Comparison of ENCODE assay signal across 8 cellular contexts in the genomic region with DNA sequence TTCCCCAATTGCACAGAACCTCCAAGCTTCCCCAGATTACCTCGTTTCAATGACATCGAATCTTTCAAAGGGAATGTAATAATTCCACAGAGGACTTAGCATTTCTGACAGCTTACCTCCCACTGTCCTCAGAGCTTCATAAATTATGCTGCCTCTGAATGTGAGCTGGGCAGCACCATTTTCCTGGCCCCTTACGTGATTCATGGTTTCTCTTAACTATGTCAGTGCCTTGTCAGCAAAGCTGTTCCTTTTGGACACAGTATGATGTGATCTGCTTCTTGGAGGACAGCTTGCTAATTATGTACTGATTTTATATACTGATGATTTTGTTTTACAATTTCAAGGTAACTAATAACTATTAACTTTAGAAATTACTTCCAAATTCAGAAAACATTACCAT. TPM values are rescaled to one million over a fixed set of nuclear protein-coding genes. Genes with fewer than 3 reads are reported as not detected.
A peak's percentile ranks its signal among the peaks of the same experiment; 100 is the strongest.
DNase-seq lines count a peak whose midpoint lies in the region; TF ChIP-seq lines count a peak whose summit lies in the region.

No MANE protein-coding gene starts in this region.

- H3K4me3 ChIP-seq in Peyer's patch (peak overlapping the region; percentile 2 to 46 (median 28)), epithelial cell of proximal tubule (ENCODE audit: low read depth, low read length) (peak overlapping the region; percentile 22), neutrophil (ENCODE audit: low read depth in 1 of 2, low read length in 1 of 2) (peak overlapping the region; percentile 56 to 58)

- TF ChIP-seq POLR2A in Peyer's patch (IDR thresholded peaks at IDR 0.05): no peak

- H3K9me3 ChIP-seq in Peyer's patch (no peaks in the 10 kb centered on the region), neutrophil (no peaks in the 10 kb centered on the region)

- H3K36me3 ChIP-seq in Peyer's patch (no peaks in the 10 kb centered on the region), neutrophil (no peaks in the 10 kb centered on the region)

- no peaks in the 10 kb centered on the region for H3K27me3 ChIP-seq in Peyer's patch
- H3K27me3 ChIP-seq in neutrophil: no peaks in the 10 kb centered on the region

- TF ChIP-seq CTCF in Peyer's patch (IDR thresholded peaks at IDR 0.05) (no peak), epithelial cell of proximal tubule (conservative IDR thresholded peaks at IDR 0.05; ENCODE audit: low read depth, low read length) (no peak), neutrophil (IDR thresholded peaks at IDR 0.05) (no peak)

- in situ Hi-C loops in G401 (cut with HindIII; ENCODE audit: low sequenced_read_pairs): no loop called here

- H3K27ac ChIP-seq in Peyer's patch: peak overlapping the region; percentile 70 to 77 (median 76)
- H3K27ac ChIP-seq in neutrophil: peak overlapping the region; percentile 59

- DNase-seq in G401 (ENCODE audit: low spot score): peak; percentile 67
- no peak for DNase-seq in Peyer's patch
- DNase-seq in epithelial cell of proximal tubule (ENCODE audit: low read depth): no peak
- DNase-seq in AML-193 (lab: John Stamatoyannopoulos, UW): no peak
- no peak for DNase-seq in NCI-H526 treated with DMSO at 0.1 percent for 48 hours (lab: John Stamatoyannopoulos, UW)
- no peak for DNase-seq in SKM-1 treated with dmso at 0.1 percent for 144 hours (lab: John Stamatoyannopoulos, UW; ENCODE audit: unreplicated experiment)
- no peak for DNase-seq in GM19240 (ENCODE audit: insufficient read length, low spot score)

- peaks cover 0 to 14% (median 3%) of the 10 kb centered on the region in 4 donors for H3K4me1 ChIP-seq in Peyer's patch
- H3K4me1 ChIP-seq in neutrophil (ENCODE audit: control insufficient read depth in 1 of 2, insufficient read depth in 1 of 2, low read depth in 1 of 2, low read length in 1 of 2): peaks cover 14 to 16% of the 10 kb centered on the region in 2 experiments

RNA-seq across cellular contexts. Expression of a gene that starts 27.7 kb away (rescaled TPM):
- total RNA-seq in G401 (2014; rRNA removed; shearing (Covaris generic)): 21.8 and 23.7 TPM in 2 replicates
- total RNA-seq in Peyer's patch (10 to 100 TPM; 10.9 to 22.3 (median 14.9) TPM), epithelial cell of proximal tubule (3.9 and 7.7 TPM in 2 replicates)
